In genomic region chr4:125781656-125782055, GRCh38 we compare ENCODE assay signal across 8 cellular contexts.
"Had no signal": no experiment of that assay in that cellular context is flagged by ENCODE, and none has a peak within 500 bp of the region (broad histone marks: within the 10 kb centered on the region; RNA-seq: fewer than 3 reads in every experiment).

No MANE protein-coding gene starts in this region.

- H3K4me1 Mint-ChIP-seq: GM23338, H9 had no signal

- H2AFZ ChIP-seq: GM23338 had no signal

- FAIRE-seq: H1, H54, HTR-8/SVneo, K562 had no signal

- H3K4me3 Mint-ChIP-seq: GM23338, H9 had no signal

- ATAC-seq: GM23338, K562 had no signal

- H3K27ac Mint-ChIP-seq: GM23338, H9 had no signal

- H3K4me2 ChIP-seq: GM23338 had no signal

- DNase-seq: H9, HCEC 1CT, IMR-90 had no signal

- H3K4me3 ChIP-seq: GM23338, K562 had no signal
